ENCODE assay signal across 12 cellular contexts in genomic region chr2:208090420-208090819, GRCh38. TPM values are rescaled to one million over a fixed set of nuclear protein-coding genes. Genes with fewer than 3 reads are reported as not detected.
"Had no signal": no experiment of that assay in that cellular context is flagged by ENCODE, and none has a peak within 500 bp of the region (broad histone marks: within the 10 kb centered on the region; RNA-seq: fewer than 3 reads in every experiment).

No MANE protein-coding gene starts in this region.

- H3K4me3 ChIP-seq: GM23248, GM23338, HAP-1 had no signal

- H3K27ac Mint-ChIP-seq: GM23338, H9, HFFc6 had no signal

- FAIRE-seq: H1, H54 had no signal

- DNase-seq: GM23248, GOT3, H7, H9, HCEC 1CT, HFFc6 had no signal

- H3K4me3 Mint-ChIP-seq: GM23338, H9, HFFc6 had no signal

- H3K9me3 ChIP-seq: HAP-1 had no signal

- H3K4me1 Mint-ChIP-seq: GM23338, H9 had no signal

- H3K9ac ChIP-seq: GM23248 had no signal

- H2AFZ ChIP-seq: GM23248, GM23338 had no signal

- H3K36me3 ChIP-seq: HAP-1 had no signal

- ATAC-seq: GM23338, HCT116 had no signal

- H3K4me2 ChIP-seq: GM23338 had no signal

- H3K9me3 Mint-ChIP-seq: GM23338, HFFc6 had no signal

- H3K4me1 ChIP-seq: HAP-1 had no signal

- H3K27ac ChIP-seq: GM23248 had no signal

RNA-seq across cellular contexts. Expression of gene CRYGD, which starts 33.9 kb away (rescaled TPM):
- total RNA-seq: GM23248, H4, H9, HFFc6 had no signal
- polyA plus RNA-seq: GM23248 had no signal

RNA-seq across cellular contexts. Expression of gene CRYGC, which starts 39.2 kb away (rescaled TPM):
- total RNA-seq: GM23248, GM23338, H1, H4, H7, H9, HFFc6 had no signal
- polyA plus RNA-seq: GM23248, GM23338, H1 had no signal

RNA-seq across cellular contexts. Expression of gene CRYGB, which starts 55.5 kb away (rescaled TPM):
- total RNA-seq: GM23248, H1, H4, H9, HFFc6 had no signal
- polyA plus RNA-seq: GM23248 had no signal
